In genomic region chr5:10116594-10116993, GRCh38 we compare ENCODE assay signal across 9 cellular contexts.
"Had no signal": no experiment of that assay in that cellular context is flagged by ENCODE, and none has a peak within 500 bp of the region (broad histone marks: within the 10 kb centered on the region; RNA-seq: fewer than 3 reads in every experiment).

No MANE protein-coding gene starts in this region.

- ATAC-seq: HCT116, HepG2 had no signal

- H3K9me3 ChIP-seq: HAP-1 had no signal

- H3K36me3 ChIP-seq: HAP-1 had no signal

- DNase-seq: GM23248, GOT3, H7, HFFc6 had no signal

- H3K27ac ChIP-seq: GM23248, HL-60 had no signal

- H3K27ac Mint-ChIP-seq: HFFc6, IgD-negative memory B cell had no signal

- H3K27me3 Mint-ChIP-seq: IgD-negative memory B cell had no signal

- H3K4me1 ChIP-seq: HAP-1 had no signal

- H3K9me3 Mint-ChIP-seq: HFFc6 had no signal

- H3K9ac ChIP-seq: GM23248 had no signal

- H3K4me3 ChIP-seq: GM23248, HAP-1 had no signal

- H2AFZ ChIP-seq: GM23248 had no signal

- H3K4me3 Mint-ChIP-seq: HFFc6, IgD-negative memory B cell had no signal

- H3K4me1 Mint-ChIP-seq: IgD-negative memory B cell had no signal
